ENCODE assay signal across 19 cellular contexts in the genomic region with DNA sequence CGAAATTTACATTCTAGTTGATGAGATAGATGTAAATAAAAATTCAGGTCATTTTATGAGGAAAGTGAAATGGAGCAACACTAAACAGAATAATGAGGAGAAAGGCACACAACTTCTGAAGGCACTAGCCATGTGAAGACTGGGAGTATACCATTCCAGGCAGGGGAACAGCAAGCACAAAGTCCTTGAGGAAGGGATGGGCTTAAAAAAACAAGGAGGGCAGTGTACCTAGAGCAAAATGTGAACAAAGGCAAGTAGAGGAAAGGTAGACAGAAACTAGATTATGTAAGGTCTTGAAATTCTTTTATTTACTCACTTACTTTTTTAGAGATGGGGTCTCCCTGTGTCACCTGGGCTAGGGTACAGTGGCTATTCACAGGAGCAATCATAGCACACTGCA. TPM values are rescaled to one million over a fixed set of nuclear protein-coding genes. Genes with fewer than 3 reads are reported as not detected.
A peak's percentile ranks its signal among the peaks of the same experiment; 100 is the strongest.
DNase-seq lines count a peak whose midpoint lies in the region; ATAC-seq, FAIRE-seq and TF ChIP-seq lines count a peak whose summit lies in the region.
"Had no signal": no experiment of that assay in that cellular context is flagged by ENCODE, and none has a peak within 500 bp of the region (broad histone marks: within the 10 kb centered on the region; RNA-seq: fewer than 3 reads in every experiment).

No MANE protein-coding gene starts in this region.

- no peak for TF ChIP-seq RAD21 in K562 (CRISPR knock-in tag; conservative IDR thresholded peaks at IDR 0.05 in 1 of 2, IDR thresholded peaks at IDR 0.05 in 1 of 2)

- no peak for TF ChIP-seq EP300 in K562 (IDR thresholded peaks at IDR 0.05; ENCODE audit: low read length)

- TF ChIP-seq POLR2A in K562 (conservative IDR thresholded peaks at IDR 0.05), result no peak

- H3K9me1 ChIP-seq in K562 (ENCODE audit: control insufficient read depth, insufficient read depth, low read length), result no peaks in the 10 kb centered on the region

- H4K20me1 ChIP-seq in Karpas-422 (ENCODE audit: insufficient read depth, low read depth, low read length) (no peaks in the 10 kb centered on the region), K562 (replicated peaks; ENCODE audit: control insufficient read depth, insufficient read depth, low read length) (no peaks in the 10 kb centered on the region), osteoblast (ENCODE audit: insufficient read depth, low read length) (no peaks in the 10 kb centered on the region)

- in situ Hi-C loops in K562 (cut with MboI), result no loop called here

- CTCF ChIA-PET in HEK293 (lab: Yijun Ruan, JAX), result no interaction called here
- CTCF ChIA-PET in K562 (lab: Yijun Ruan, JAX; ENCODE audit: low intra/inter-chr PET ratio), result interaction anchor here (0.6 kb wide), 1 partner anchor 24 kb away, joined by 3 read pairs; no protein-coding TSS in a partner anchor
- CTCF ChIA-PET in T-cell (lab: Charles Lee), result no interaction called here

- H3K27ac Mint-ChIP-seq in nephron progenitor cell (peak overlapping the region; percentile 94), T-cell (no peak overlapping the region)

- H3K9ac ChIP-seq in Karpas-422 (ENCODE audit: low read length) (no peak overlapping the region), K562 (ENCODE audit: insufficient read depth in 1 of 2, low read depth in 2 of 2, low read length in 2 of 2) (no peak overlapping the region)

- H3K27me3 ChIP-seq in Karpas-422 (ENCODE audit: low read length), result no peaks in the 10 kb centered on the region
- no peaks in the 10 kb centered on the region for H3K27me3 ChIP-seq in K562 (ENCODE audit: control insufficient read depth in 2 of 2, insufficient read depth in 2 of 2, low read length in 2 of 2)
- H3K27me3 ChIP-seq in osteoblast (ENCODE audit: insufficient read depth, low read length), result no peaks in the 10 kb centered on the region
- H3K27me3 ChIP-seq: BE2C had no signal

- H3K9me2 ChIP-seq in Karpas-422 (replicated peaks; ENCODE audit: insufficient read depth, low read length), result no peaks in the 10 kb centered on the region

- no peak overlapping the region for H3K4me3 Mint-ChIP-seq in nephron progenitor cell
- H3K4me3 Mint-ChIP-seq in T-cell, result no peak overlapping the region
- H3K4me3 Mint-ChIP-seq: CD4-positive, alpha-beta memory T cell had no signal

- intact Hi-C loops in K562 (cut with micrococcal nuclease), result no loop called here

- H3K4me3 ChIP-seq in HEK293 (ENCODE audit: low read depth, low read length) (no peak overlapping the region), Karpas-422 (ENCODE audit: low read length) (no peak overlapping the region), K562 (no peak overlapping the region), osteoblast (ENCODE audit: insufficient read depth, low read length) (no peak overlapping the region)
- H3K4me3 ChIP-seq: A549 had no signal

- H3K36me3 ChIP-seq in HEK293 (ENCODE audit: control insufficient read depth in 2 of 2, insufficient read depth in 1 of 2, low read length in 2 of 2), result no peaks in the 10 kb centered on the region
- H3K36me3 ChIP-seq in Karpas-422 (ENCODE audit: insufficient read depth, low read length), result no peaks in the 10 kb centered on the region
- H3K36me3 ChIP-seq in K562 (ENCODE audit: control insufficient read depth, insufficient read depth, low read length), result no peaks in the 10 kb centered on the region
- no peaks in the 10 kb centered on the region for H3K36me3 ChIP-seq in osteoblast (ENCODE audit: insufficient read depth, low read length)
- H3K36me3 ChIP-seq: BE2C had no signal

- no peak overlapping the region for H2AFZ ChIP-seq in Karpas-422 (ENCODE audit: low read length)
- no peak overlapping the region for H2AFZ ChIP-seq in K562 (ENCODE audit: low read depth, low read length)
- H2AFZ ChIP-seq in osteoblast (ENCODE audit: low read length), result no peak overlapping the region

- FAIRE-seq in K562 (lab: Jason Lieb, UNC), result no peak
- FAIRE-seq: A549, D721Med, H1 had no signal

- H3K27me3 Mint-ChIP-seq in nephron progenitor cell (ENCODE audit: low read depth, poor library complexity) (no peaks in the 10 kb centered on the region), T-cell (no peaks in the 10 kb centered on the region)
- H3K27me3 Mint-ChIP-seq: CD4-positive, alpha-beta memory T cell had no signal

- H3K27ac ChIP-seq in HEK293 (ENCODE audit: extremely low read depth, low read depth, low read length), result no peak overlapping the region
- no peak overlapping the region for H3K27ac ChIP-seq in Karpas-422 (ENCODE audit: low read length)
- H3K27ac ChIP-seq in K562 (ENCODE audit: extremely low read depth, low read depth, low read length), result no peak overlapping the region
- no peak overlapping the region for H3K27ac ChIP-seq in osteoblast (ENCODE audit: low read depth, low read length)
- H3K27ac ChIP-seq: A549, C4-2B had no signal

- no TSS peak for BruUV-seq in K562 (replicated peaks; lab: Mats Ljungman, UMichigan)

- H3K9me3 Mint-ChIP-seq in nephron progenitor cell (no peaks in the 10 kb centered on the region), T-cell (no peaks in the 10 kb centered on the region)
- H3K9me3 Mint-ChIP-seq: CD4-positive, alpha-beta memory T cell had no signal

- POLR2A ChIA-PET in HEK293 (lab: Yijun Ruan, JAX), result interaction anchor here (0.6 kb wide), 1 partner anchor 18 kb away, joined by 4 read pairs; no protein-coding TSS in a partner anchor
- POLR2A ChIA-PET in K562 (lab: Yijun Ruan, JAX), result no interaction called here
- POLR2A ChIA-PET in T-cell (lab: Charles Lee), result no interaction called here

- H3K79me2 ChIP-seq in Karpas-422 (ENCODE audit: low read length) (no peaks in the 10 kb centered on the region), K562 (ENCODE audit: control insufficient read depth, insufficient read depth, low read length) (no peaks in the 10 kb centered on the region), osteoblast (ENCODE audit: insufficient read depth, low read length) (no peaks in the 10 kb centered on the region)

- ATAC-seq in K562, result peak; percentile 21
- no peak for ATAC-seq in T-cell (replicated peaks in 1 of 4)
- ATAC-seq: A549 had no signal

- H3K4me2 ChIP-seq in Karpas-422 (ENCODE audit: low read depth, low read length, poor library complexity, severe bottlenecking), result no peak overlapping the region
- H3K4me2 ChIP-seq in K562 (ENCODE audit: insufficient read depth, low read length), result no peak overlapping the region
- H3K4me2 ChIP-seq in osteoblast (ENCODE audit: insufficient read depth, low read length), result no peak overlapping the region
- H3K4me2 ChIP-seq: A549 had no signal

- H3K9me3 ChIP-seq in HEK293 (ENCODE audit: control insufficient read depth, insufficient read depth, low read depth, low read length), result no peaks in the 10 kb centered on the region
- H3K9me3 ChIP-seq in Karpas-422 (ENCODE audit: low read length), result no peaks in the 10 kb centered on the region
- no peaks in the 10 kb centered on the region for H3K9me3 ChIP-seq in K562 (replicated peaks; ENCODE audit: control insufficient read depth, insufficient read depth, low read depth, low read length)
- H3K9me3 ChIP-seq in osteoblast (ENCODE audit: low read depth, low read length), result no peaks in the 10 kb centered on the region
- H3K9me3 ChIP-seq: A549, BE2C had no signal

- H3K4me1 ChIP-seq in HEK293 (ENCODE audit: control insufficient read depth, insufficient read depth, low read length) (0 out of 2 replicates have a peak, but pooled peaks cover 3% of the 10 kb centered on the region), Karpas-422 (ENCODE audit: low read length) (no peaks in the 10 kb centered on the region), K562 (replicated peaks in 1 of 2; ENCODE audit: control insufficient read depth in 2 of 2, insufficient read depth in 2 of 2, low read length in 2 of 2) (peaks cover 0 to 3% of the 10 kb centered on the region in 2 experiments; a peak in 2 of 5 replicates), osteoblast (ENCODE audit: insufficient read depth, low read length) (peaks cover 7% of the 10 kb centered on the region)
- H3K4me1 ChIP-seq: A549 had no signal

- H3K4me1 Mint-ChIP-seq in nephron progenitor cell (peaks cover 24% of the 10 kb centered on the region), T-cell (no peaks in the 10 kb centered on the region)

- TF ChIP-seq CTCF in HEK293 (tag by site-specific recombination; IDR thresholded peaks at IDR 0.05) (no peak), K562 (IDR thresholded peaks at IDR 0.05 in 2 of 3, conservative IDR thresholded peaks at IDR 0.05 in 1 of 3; ENCODE audit: insufficient read depth in 2 of 3, low read depth in 1 of 3, low read length in 3 of 3) (no peak), nephron progenitor cell (IDR thresholded peaks at IDR 0.05) (no peak), osteoblast (IDR thresholded peaks at IDR 0.05; ENCODE audit: extremely low read depth, low read depth, low read length) (no peak)

- H3K36me3 Mint-ChIP-seq in nephron progenitor cell (ENCODE audit: low read depth) (peaks cover 26% of the 10 kb centered on the region), T-cell (no peaks in the 10 kb centered on the region)
- H3K36me3 Mint-ChIP-seq: CD4-positive, alpha-beta memory T cell had no signal

- WGBS in K562 (ENCODE audit: insufficient coverage, low coverage, missing lambda C conversion rate), result 71% methylated on average over 1 of the region's 1 CpG

- DNase-seq in Karpas-422 (peak; percentile 27), K562 (ENCODE audit: extremely low read depth in 1 of 4, low spot score in 3 of 4) (no peak), nephron progenitor cell (no peak), DMS153 treated with DMSO at 0.1 percent for 48 hours (lab: John Stamatoyannopoulos, UW; ENCODE audit: unreplicated experiment) (no peak), T-cell (no peak), osteoblast (ENCODE audit: insufficient read length, low spot score, missing footprints) (no peak)
- DNase-seq in activated CD4-positive, alpha-beta T cell treated with anti-CD3 and anti-CD28 coated beads, Interleukin-2, amount 50 U/mL, for 1 hour, result no peak
- DNase-seq: BE2C; CD4-positive, alpha-beta memory T cell; COR-L47; DMS153; DND-41; GDM1; HCEC 1CT had no signal

RNA-seq across cellular contexts. Expression of a gene that starts 54.1 kb away (rescaled TPM):
- 8.5 and 23.2 TPM in 2 replicates for total RNA-seq in Karpas-422 (2014; rRNA removed; shearing (Covaris generic); ENCODE audit: low replicate concordance)
- 95.5 and 187 TPM in 2 replicates for total RNA-seq in K562 (2011; cell fraction: chromatin; rRNA removed; ENCODE audit: low replicate concordance)
- 53.9 and 56.3 TPM in 2 replicates for total RNA-seq in K562 (2011; cell fraction: nucleolus; rRNA removed)
- total RNA-seq in K562 (2011; cell fraction: nucleoplasm; rRNA removed), result 89.7 and 114 TPM in 2 replicates
- 6.2 and 11.8 TPM in 2 replicates for total RNA-seq in K562 (2014; rRNA removed)
- 17.9 and 23.7 TPM in 2 replicates for total RNA-seq in K562 (2014; rRNA removed; fragmentation: Illumina TruSeq; extraction: Trizol)
- total RNA-seq in K562 (2015; rRNA removed; fragmentation: Illumina TruSeq; extraction: Trizol), result 19.7 and 22.4 TPM in 2 replicates
- total RNA-seq in K562 (2021), result 13.7 and 15.6 TPM in 2 replicates
- 28.1 and 28.5 TPM in 2 replicates for polyA plus RNA-seq in K562 (2011; rRNA removed)
- polyA plus RNA-seq in K562 (2011; cell fraction: cytosol; rRNA removed), result 10.5 and 18.9 TPM in 2 replicates
- 41.4 and 45.7 TPM in 2 replicates for polyA plus RNA-seq in K562 (2011; cell fraction: nucleus; rRNA removed)
- polyA plus RNA-seq in K562 (2012), result 5.2 and 6.4 TPM in 2 replicates
- 10.1 and 12.4 TPM in 2 replicates for polyA plus RNA-seq in K562 (2014; fragmentation: Illumina TruSeq; extraction: Trizol)
- polyA plus RNA-seq in K562 (2014; fragmentation: Nextera tagmentation; extraction: Ambion mirVana), result 1 to 10 TPM; 1.8 to 3.3 TPM
- polyA plus RNA-seq in K562 (2014; rRNA removed), result 8.5 and 11.5 TPM in 2 replicates
- 53.8 and 63.7 TPM in 2 replicates for polyA minus RNA-seq in K562 (2011; rRNA and poly(A)+ RNA removed)
- polyA minus RNA-seq in K562 (2011; cell fraction: cytosol; rRNA and poly(A)+ RNA removed), result 16.4 and 17.7 TPM in 2 replicates
- polyA minus RNA-seq in K562 (2011; cell fraction: nucleus; rRNA and poly(A)+ RNA removed), result 23.0 and 42.1 TPM in 2 replicates
- 10 to 100 TPM; 19.5 to 25.4 (median 20.4) TPM for total RNA-seq in T-cell
- 17.4 and 18.6 TPM in 2 replicates for total RNA-seq in osteoblast
